16 cellular contexts compared by ENCODE assay signal in genomic region chr1:14184346-14184963, GRCh38.
"Had no signal": no experiment of that assay in that cellular context is flagged by ENCODE, and none has a peak within 500 bp of the region (broad histone marks: within the 10 kb centered on the region; RNA-seq: fewer than 3 reads in every experiment).

No MANE protein-coding gene starts in this region.

- ATAC-seq: activated CD8-positive, alpha-beta T cell treated with anti-CD3 and anti-CD28 coated beads, Interleukin-2, amount 10 ng/mL, durations not matched to agents 7 days and 5 days; activated naive CD4-positive, alpha-beta T cell treated with anti-CD3 and anti-CD28 coated beads, Interleukin-2, amount 50 U/mL, for 72 hours; body of pancreas; lower lobe of right lung; stimulated activated effector memory CD8-positive, alpha-beta T cell treated with anti-CD3 and anti-CD28 coated beads, Interleukin-12 subunit alpha, Interleukin-12 subunit beta, amount 100 ng/mL, for 72 hours had no signal

- H3K27ac ChIP-seq: body of pancreas, lower lobe of right lung, ovary, tibial artery had no signal

- H3K27ac Mint-ChIP-seq: activated B cell treated with CpG ODN at 0.5 μM for 24 hours; activated CD8-positive, alpha-beta T cell treated with anti-CD3 and anti-CD28 coated beads, Interleukin-2, amount 10 ng/mL, durations not matched to agents 7 days and 5 days; activated naive CD4-positive, alpha-beta T cell treated with anti-CD3 and anti-CD28 coated beads, Interleukin-2, amount 50 U/mL, for 72 hours; stimulated activated effector memory CD8-positive, alpha-beta T cell treated with anti-CD3 and anti-CD28 coated beads, Interleukin-12 subunit alpha, Interleukin-12 subunit beta, amount 100 ng/mL, for 72 hours had no signal

- H3K4me1 Mint-ChIP-seq: activated B cell treated with CpG ODN at 0.5 μM for 24 hours; central memory CD8-positive, alpha-beta T cell; stimulated activated effector memory CD8-positive, alpha-beta T cell treated with anti-CD3 and anti-CD28 coated beads, Interleukin-12 subunit alpha, Interleukin-12 subunit beta, amount 100 ng/mL, for 72 hours had no signal

- H3K4me3 Mint-ChIP-seq: activated B cell treated with CpG ODN at 0.5 μM for 24 hours; activated CD8-positive, alpha-beta T cell treated with anti-CD3 and anti-CD28 coated beads, Interleukin-2, amount 10 ng/mL, durations not matched to agents 7 days and 5 days; central memory CD8-positive, alpha-beta T cell; stimulated activated effector memory CD8-positive, alpha-beta T cell treated with anti-CD3 and anti-CD28 coated beads, Interleukin-12 subunit alpha, Interleukin-12 subunit beta, amount 100 ng/mL, for 72 hours had no signal

- H3K36me3 ChIP-seq: lower lobe of right lung, ovary, tibial artery had no signal

- DNase-seq: activated B cell treated with CpG ODN at 0.5 μM for 24 hours; activated CD4-positive, alpha-beta T cell treated with anti-CD3 and anti-CD28 coated beads for 48 hours; activated CD8-positive, alpha-beta memory T cell treated with anti-CD3 and anti-CD28 coated beads, Interleukin-2, amount 50 U/mL, for 4 hours; activated CD8-positive, alpha-beta T cell treated with anti-CD3 and anti-CD28 coated beads, Interleukin-2, amount 10 ng/mL, durations not matched to agents 7 days and 5 days; activated effector memory CD4-positive, alpha-beta T cell treated with anti-CD3 and anti-CD28 coated beads, Interleukin-2, amount 50 U/mL, for 16 hours; activated T-cell treated with anti-CD3 and anti-CD28 coated beads, Interleukin-2, amount 50 U/mL, for 48 hours; body of pancreas; effector memory CD4-positive, alpha-beta T cell; foreskin melanocyte; lower lobe of right lung; midbrain; ovary; tibial artery had no signal

- H3K4me3 ChIP-seq: body of pancreas, lower lobe of right lung, ovary, tibial artery had no signal

- H3K36me3 Mint-ChIP-seq: stimulated activated effector memory CD8-positive, alpha-beta T cell treated with anti-CD3 and anti-CD28 coated beads, Interleukin-12 subunit alpha, Interleukin-12 subunit beta, amount 100 ng/mL, for 72 hours had no signal

- H3K9me3 Mint-ChIP-seq: activated B cell treated with CpG ODN at 0.5 μM for 24 hours; activated naive CD4-positive, alpha-beta T cell treated with anti-CD3 and anti-CD28 coated beads, Interleukin-2, amount 50 U/mL, for 72 hours; central memory CD8-positive, alpha-beta T cell; stimulated activated effector memory CD8-positive, alpha-beta T cell treated with anti-CD3 and anti-CD28 coated beads, Interleukin-12 subunit alpha, Interleukin-12 subunit beta, amount 100 ng/mL, for 72 hours had no signal

- H3K27me3 ChIP-seq: body of pancreas, ovary had no signal

- H3K4me1 ChIP-seq: body of pancreas, lower lobe of right lung had no signal

- H3K9me3 ChIP-seq: body of pancreas, lower lobe of right lung, ovary, tibial artery had no signal
